6 cellular contexts compared by ENCODE assay signal in the genomic region with DNA sequence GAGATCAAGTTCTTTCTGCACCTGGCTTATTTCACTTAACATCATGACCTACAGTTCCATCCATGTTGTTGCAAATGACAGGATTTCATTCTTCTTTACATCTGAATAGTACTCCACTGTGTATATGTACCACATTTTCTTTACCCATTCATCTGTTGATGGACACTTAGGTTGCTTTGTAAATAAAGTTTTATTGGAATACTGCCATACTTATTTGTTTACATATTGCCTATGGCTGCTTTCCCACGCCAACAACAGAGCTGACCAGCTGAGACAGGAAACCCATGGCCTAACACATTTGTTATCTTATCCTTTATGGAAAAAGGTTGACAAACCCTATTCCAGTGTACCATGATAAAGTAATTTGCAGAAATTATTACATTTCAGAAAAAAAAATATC.
"Had no signal": no experiment of that assay in that cellular context is flagged by ENCODE, and none has a peak within 500 bp of the region (broad histone marks: within the 10 kb centered on the region; RNA-seq: fewer than 3 reads in every experiment).

No MANE protein-coding gene starts in this region.

- H3K36me3 Mint-ChIP-seq: IgD-negative memory B cell had no signal

- H3K4me3 Mint-ChIP-seq: GM23338, H9, HFFc6, IgD-negative memory B cell had no signal

- H3K27ac ChIP-seq: HL-60 had no signal

- H3K4me2 ChIP-seq: GM23338 had no signal

- H3K4me3 ChIP-seq: GM23338 had no signal

- DNase-seq: H9, HCEC 1CT, HFFc6 had no signal

- H2AFZ ChIP-seq: GM23338 had no signal

- H3K27ac Mint-ChIP-seq: GM23338, H9, HFFc6, IgD-negative memory B cell had no signal

- H3K9me3 Mint-ChIP-seq: GM23338, H9, HFFc6 had no signal
